ENCODE assay signal across 1 cellular context in genomic region chr2:23286031-23286764, GRCh38.
TF ChIP-seq lines count a peak whose summit lies in the region.

No MANE protein-coding gene starts in this region.

TF ChIP-seq in IMR-90, 13 proteins besides CTCF, POLR2A, EP300 and RAD21 (continued from another document):
- TF ChIP-seq BHLHE40 (IDR thresholded peaks at IDR 0.05; ENCODE audit: low read depth, low read length) (no peak), ELK1 (IDR thresholded peaks at IDR 0.05; ENCODE audit: borderline replicate concordance, low read depth, low read length) (no peak), MAFK (IDR thresholded peaks at IDR 0.05; ENCODE audit: low read depth, low read length) (no peak), CEBPB (IDR thresholded peaks at IDR 0.05; ENCODE audit: low read depth, low read length) (no peak), SMC3 (IDR thresholded peaks at IDR 0.05; ENCODE audit: low read depth, low read length) (no peak), CHD1 (IDR thresholded peaks at IDR 0.05; ENCODE audit: low read depth, low read length) (no peak), RFX5 (IDR thresholded peaks at IDR 0.05; ENCODE audit: low read depth, low read length) (no peak), FOS (IDR thresholded peaks at IDR 0.05; ENCODE audit: low read depth, low read length) (no peak), USF2 (IDR thresholded peaks at IDR 0.05; ENCODE audit: low read depth, low read length) (no peak), RCOR1 (IDR thresholded peaks at IDR 0.05; ENCODE audit: insufficient replicate concordance, low read length) (no peak), MAZ (IDR thresholded peaks at IDR 0.05; ENCODE audit: borderline replicate concordance, low read depth, low read length) (no peak)
TF ChIP-seq in IMR-90: peak in this region for 0.
